8 cellular contexts compared by ENCODE assay signal in the genomic region with DNA sequence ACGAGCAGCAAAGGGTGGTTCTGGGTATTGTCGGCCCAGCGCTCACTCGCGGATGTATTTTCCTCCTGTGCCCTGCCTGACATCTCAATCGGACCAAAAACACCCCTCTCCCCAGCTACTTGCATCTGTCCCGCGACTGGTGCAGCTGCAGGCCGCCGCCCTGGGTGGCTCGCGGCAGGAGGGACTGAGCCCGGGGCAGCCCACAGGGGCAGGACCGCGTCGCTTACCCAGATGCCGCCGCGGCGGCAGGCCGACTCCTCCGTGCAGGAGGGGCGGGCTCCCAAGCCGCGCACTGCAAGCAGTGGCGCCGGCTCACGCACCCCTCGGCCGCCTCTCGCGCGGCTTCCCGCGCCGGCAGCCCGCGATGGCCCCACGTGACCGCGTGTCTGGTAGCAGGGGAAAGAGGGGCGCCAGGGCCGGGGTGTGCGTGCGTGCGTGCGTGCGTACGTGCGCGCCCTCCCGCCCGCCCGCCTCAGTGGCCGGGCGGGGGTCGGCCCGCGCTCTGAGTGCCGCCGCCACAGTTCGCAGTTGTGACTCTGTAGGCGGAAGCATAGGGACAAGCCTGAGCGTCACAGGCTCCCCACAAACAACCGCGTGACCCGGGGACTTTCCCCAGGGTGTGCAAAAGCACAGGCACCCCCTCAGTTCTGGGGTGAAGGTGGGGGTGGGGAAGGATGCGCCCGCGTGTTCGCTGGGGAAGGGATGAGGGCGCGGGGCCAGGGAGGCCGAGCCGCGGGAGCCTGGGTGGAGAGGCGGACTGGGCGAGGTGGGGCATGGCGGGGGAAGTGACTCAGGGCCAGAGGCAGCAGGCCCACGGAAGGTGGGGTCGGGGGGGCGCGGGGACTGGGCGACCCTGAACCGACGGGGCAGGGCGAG. TPM values are rescaled to one million over a fixed set of nuclear protein-coding genes. Genes with fewer than 3 reads are reported as not detected.
A peak's percentile ranks its signal among the peaks of the same experiment; 100 is the strongest.
DNase-seq lines count a peak whose midpoint lies in the region; ATAC-seq and TF ChIP-seq lines count a peak whose summit lies in the region.

A gene with protein sequence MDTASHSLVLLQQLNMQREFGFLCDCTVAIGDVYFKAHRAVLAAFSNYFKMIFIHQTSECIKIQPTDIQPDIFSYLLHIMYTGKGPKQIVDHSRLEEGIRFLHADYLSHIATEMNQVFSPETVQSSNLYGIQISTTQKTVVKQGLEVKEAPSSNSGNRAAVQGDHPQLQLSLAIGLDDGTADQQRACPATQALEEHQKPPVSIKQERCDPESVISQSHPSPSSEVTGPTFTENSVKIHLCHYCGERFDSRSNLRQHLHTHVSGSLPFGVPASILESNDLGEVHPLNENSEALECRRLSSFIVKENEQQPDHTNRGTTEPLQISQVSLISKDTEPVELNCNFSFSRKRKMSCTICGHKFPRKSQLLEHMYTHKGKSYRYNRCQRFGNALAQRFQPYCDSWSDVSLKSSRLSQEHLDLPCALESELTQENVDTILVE (minus strand): TSS at position 405 of the 876 bp plus-strand sequence. CDS start 13,305 bp downstream, outside the sequence.

- peak within 1 kb of the TSS; percentile 97 for H3K4me3 ChIP-seq in lower leg skin (ENCODE audit: low read depth, poor library complexity, severe bottlenecking)

- intact Hi-C loops in CD14-positive monocyte (cut with micrococcal nuclease) = loop anchor here in 1 of 2 donors (10.0 kb wide), 1 partner anchor 151 kb away; no protein-coding TSS in a partner anchor
- intact Hi-C loops in lower leg skin (cut with DNase I; ENCODE audit: low total_unique reads) = no loop called here

- DNase-seq in CD14-positive monocyte (ENCODE audit: low spot score) (peak; percentile 97), NCI-H774 (lab: John Stamatoyannopoulos, UW) (peak; percentile 73), dermis microvascular lymphatic vessel endothelial cell (ENCODE audit: low read depth in 2 of 2) (peak; percentile 81 to 96), lower leg skin (ENCODE audit: low spot score in 2 of 2) (peak; percentile 87 to 97)
- DNase-seq in activated CD4-positive, alpha-beta T cell treated with anti-CD3 and anti-CD28 coated beads, Interleukin-2, amount 50 U/mL, for 48 hours = peak; percentile 90 to 94
- DNase-seq in stimulated activated CD4-positive, alpha-beta T cell treated with anti-CD3 and anti-CD28 coated beads, Interleukin-4, amount 100 ng/mL, for 4 hours = peak; percentile 83 to 98

- H3K27ac Mint-ChIP-seq in CD14-positive monocyte = peak within 1 kb of the TSS; percentile 97 to 99 (median 99)

- no peaks in the 10 kb centered on the region for H3K9me3 Mint-ChIP-seq in CD14-positive monocyte

- WGBS in lower leg skin, 2 donors = 0 to 1% methylated on average over 41 of the region's 87 CpGs

- H3K27me3 Mint-ChIP-seq in CD14-positive monocyte (ENCODE audit: low read depth in 3 of 3) = no peaks in the 10 kb centered on the region

- peak within 1 kb of the TSS; percentile 96 for H3K4me3 Mint-ChIP-seq in CD14-positive monocyte

- TF ChIP-seq CTCF in CD14-positive monocyte (IDR thresholded peaks at IDR 0.05) (no peak), lower leg skin (IDR thresholded peaks at IDR 0.05) (no peak)

- H3K4me1 Mint-ChIP-seq in CD14-positive monocyte = peaks cover 58% of the 10 kb centered on the region

- TF ChIP-seq POLR2A in lower leg skin (IDR thresholded peaks at IDR 0.05) = peak in 1 of 2 donors; percentile 35

- peak; percentile 63 for ATAC-seq in GM19395 (IDR thresholded peaks at IDR 0.05; ENCODE audit: unreplicated experiment)
- ATAC-seq in HG03558 (IDR thresholded peaks at IDR 0.05; ENCODE audit: extremely low read depth, unreplicated experiment) = peak; percentile 43

- H3K36me3 Mint-ChIP-seq in CD14-positive monocyte = peaks cover 0 to 11% of the 10 kb centered on the region in 2 donors

RNA-seq across cellular contexts. Expression of the gene that starts here (rescaled TPM):
- 1 to 10 TPM; 3.2 to 3.9 TPM for polyA plus RNA-seq in CD14-positive monocyte
- total RNA-seq in dermis microvascular lymphatic vessel endothelial cell (3.0 and 3.1 TPM in 2 replicates), lower leg skin (10 to 100 TPM in 2 of 4 donors, 1 to 10 TPM in 2; 7.8 to 15.1 (median 9.1) TPM)

Comparison
In these comparisons a context has a peak if more than half of its experiments do, and no peak if none do; other contexts are left out.
1. Peak in every context shown above with its lines: DNase-seq, ATAC-seq and H3K4me3 ChIP-seq.